Comparison of ENCODE assay signal across 24 cellular contexts in genomic region chr14:29163109-29163508, GRCh38.
DNase-seq lines count a peak whose midpoint lies in the region; ATAC-seq, FAIRE-seq and TF ChIP-seq lines count a peak whose summit lies in the region.
"Had no signal": no experiment of that assay in that cellular context is flagged by ENCODE, and none has a peak within 500 bp of the region (broad histone marks: within the 10 kb centered on the region; RNA-seq: fewer than 3 reads in every experiment).

No MANE protein-coding gene starts in this region.

- TF ChIP-seq EP300 in HepG2 (IDR thresholded peaks at IDR 0.05; ENCODE audit: low read depth in 2 of 2, low read length in 2 of 2) (no peak), HepG2 (CRISPR knock-in tag; IDR thresholded peaks at IDR 0.05; ENCODE audit: borderline replicate concordance) (no peak)

- TF ChIP-seq RAD21 in HepG2 (CRISPR knock-in tag; IDR thresholded peaks at IDR 0.05): no peak

- H3K27ac ChIP-seq in HepG2 (ENCODE audit: extremely low read length, insufficient read depth, low read length) (no peak overlapping the region), right lobe of liver (no peak overlapping the region), SU-DHL-6 (ENCODE audit: low read depth, low read length) (no peak overlapping the region), esophagus squamous epithelium (no peak overlapping the region)
- H3K27ac ChIP-seq: 22Rv1; A549; BLaER1 treated with 17β-estradiol and CSF1 and Interleukin-3, amounts not matched to agents 10 nM and 100 nM; C4-2B had no signal

- H3K27me3 ChIP-seq in HepG2 (ENCODE audit: control insufficient read depth in 1 of 2, insufficient read depth in 2 of 2, low read length in 2 of 2) (no peaks in the 10 kb centered on the region), right lobe of liver (no peaks in the 10 kb centered on the region), SU-DHL-6 (ENCODE audit: low read length) (no peaks in the 10 kb centered on the region), esophagus squamous epithelium (no peaks in the 10 kb centered on the region)
- H3K27me3 ChIP-seq: BLaER1 treated with 17β-estradiol and CSF1 and Interleukin-3, amounts not matched to agents 10 nM and 100 nM had no signal

- TF ChIP-seq CTCF in HepG2 (CRISPR knock-in tag; IDR thresholded peaks at IDR 0.05): no peak
- no peak for TF ChIP-seq CTCF in right lobe of liver (IDR thresholded peaks at IDR 0.05)
- no peak for TF ChIP-seq CTCF in SU-DHL-6 (IDR thresholded peaks at IDR 0.05; ENCODE audit: insufficient read depth, low read length, poor library complexity, severe bottlenecking)
- TF ChIP-seq CTCF in esophagus squamous epithelium (IDR thresholded peaks at IDR 0.05): no peak

- no peaks in the 10 kb centered on the region for H3K9me2 ChIP-seq in SU-DHL-6 (replicated peaks; ENCODE audit: insufficient read depth, low read length)

- no peaks in the 10 kb centered on the region; the same call in 1 of the 2 replicates for H3F3A ChIP-seq in SU-DHL-6 (ENCODE audit: insufficient read depth)

- H3K9me3 ChIP-seq in HepG2 (ENCODE audit: low read length) (peaks cover 29% of the 10 kb centered on the region; the same call in 1 of the 2 replicates), right lobe of liver (no peaks in the 10 kb centered on the region), SU-DHL-6 (ENCODE audit: insufficient read depth, low read length) (no peaks in the 10 kb centered on the region), esophagus squamous epithelium (no peaks in the 10 kb centered on the region)
- H3K9me3 ChIP-seq: A549; BLaER1 treated with 17β-estradiol and CSF1 and Interleukin-3, amounts not matched to agents 10 nM and 100 nM; Caco-2 had no signal

- H3K4me2 ChIP-seq in HepG2 (ENCODE audit: low read depth, low read length) (no peak overlapping the region), SU-DHL-6 (ENCODE audit: low read depth, low read length, poor library complexity, severe bottlenecking) (no peak overlapping the region)
- H3K4me2 ChIP-seq: A549; BLaER1 treated with 17β-estradiol and CSF1 and Interleukin-3, amounts not matched to agents 10 nM and 100 nM had no signal

- H3K4me1 ChIP-seq in HepG2 (ENCODE audit: insufficient read depth, low read length): no peaks in the 10 kb centered on the region
- no peaks in the 10 kb centered on the region for H3K4me1 ChIP-seq in right lobe of liver
- no peaks in the 10 kb centered on the region for H3K4me1 ChIP-seq in esophagus squamous epithelium
- H3K4me1 ChIP-seq: A549, Caco-2 had no signal

- CTCF ChIA-PET in HepG2 (lab: Yijun Ruan, JAX; ENCODE audit: low intra/inter-chr PET ratio, low total read pairs): no interaction called here
- CTCF ChIA-PET in HEK293T (lab: Yijun Ruan, JAX): no interaction called here

- no peak for FAIRE-seq in HepG2 (lab: Jason Lieb, UNC)
- FAIRE-seq: A549, D721Med, G401.6, GM12878, GM12892, GM18507 had no signal

- in situ Hi-C loops in HepG2 (cut with HindIII; ENCODE audit: extremely low pct_ligation_motif_present, low pct_unique_long_range_greater_than_20kb): no loop called here

- DNase-seq in NCI-H146 (lab: John Stamatoyannopoulos, UW): peak; percentile 45
- DNase-seq in NCI-H146 treated with DMSO at 0.1 percent for 48 hours (lab: John Stamatoyannopoulos, UW; ENCODE audit: unreplicated experiment): no peak
- DNase-seq in HepG2 (ENCODE audit: low spot score): no peak
- DNase-seq in right lobe of liver: no peak
- DNase-seq in NCI-H446 treated with DMSO at 0.1 percent for 48 hours (lab: John Stamatoyannopoulos, UW): peak; percentile 57
- no peak for DNase-seq in esophagus squamous epithelium (lab: John Stamatoyannopoulos, UW)
- no peak for DNase-seq in HEK293T (ENCODE audit: extremely low spot score)
- DNase-seq: AML-193; Caco-2; Calu3; CD4-positive, alpha-beta T cell; CD8-positive, alpha-beta T cell; DMS79 treated with DMSO at 0.1 percent for 48 hours; GF-D8 had no signal

- H3K36me3 ChIP-seq in HepG2 (replicated peaks in 1 of 2; ENCODE audit: control insufficient read depth in 1 of 2, insufficient read depth in 2 of 2, low read length in 2 of 2) (no peaks in the 10 kb centered on the region), right lobe of liver (no peaks in the 10 kb centered on the region), SU-DHL-6 (ENCODE audit: low read length) (no peaks in the 10 kb centered on the region), esophagus squamous epithelium (no peaks in the 10 kb centered on the region)
- H3K36me3 ChIP-seq: BLaER1 treated with 17β-estradiol and CSF1 and Interleukin-3, amounts not matched to agents 10 nM and 100 nM had no signal

- no peaks in the 10 kb centered on the region for H3K79me2 ChIP-seq in HepG2 (ENCODE audit: insufficient read depth, low read length)
- H3K79me2 ChIP-seq in SU-DHL-6 (ENCODE audit: insufficient read depth, low read length): no peaks in the 10 kb centered on the region

- H2AFZ ChIP-seq in HepG2 (ENCODE audit: low read length): no peak overlapping the region
- H2AFZ ChIP-seq in SU-DHL-6 (ENCODE audit: low read depth, low read length, severe bottlenecking): peak overlapping the region; percentile 21

- no peak overlapping the region for H3K4me3 ChIP-seq in HepG2 (replicated peaks in 1 of 3; ENCODE audit: insufficient read depth in 1 of 3, low read depth in 2 of 3, low read length in 3 of 3)
- no peak overlapping the region for H3K4me3 ChIP-seq in right lobe of liver
- no peak overlapping the region for H3K4me3 ChIP-seq in SU-DHL-6 (ENCODE audit: insufficient read depth, low read length, poor library complexity, severe bottlenecking)
- no peak overlapping the region for H3K4me3 ChIP-seq in esophagus squamous epithelium
- H3K4me3 ChIP-seq: A549; BLaER1 treated with 17β-estradiol and CSF1 and Interleukin-3, amounts not matched to agents 10 nM and 100 nM; GM12878 had no signal

- no peaks in the 10 kb centered on the region for H4K20me1 ChIP-seq in HepG2 (ENCODE audit: insufficient read depth, low read length)
- no peaks in the 10 kb centered on the region for H4K20me1 ChIP-seq in SU-DHL-6 (ENCODE audit: low read depth, low read length)
- H4K20me1 ChIP-seq: BLaER1 treated with 17β-estradiol and CSF1 and Interleukin-3, amounts not matched to agents 10 nM and 100 nM had no signal

- no TSS peak for BruUV-seq in HepG2 (replicated peaks; lab: Mats Ljungman, UMichigan)

- intact Hi-C loops in HepG2 (cut with micrococcal nuclease; ENCODE audit: unreplicated experiment) (no loop called here), right lobe of liver (cut with DNase I) (no loop called here), esophagus squamous epithelium (cut with DNase I) (no loop called here)

- H3K9ac ChIP-seq in HepG2 (ENCODE audit: insufficient read depth, low read depth, low read length) (no peak overlapping the region), SU-DHL-6 (ENCODE audit: low read length) (no peak overlapping the region)
- H3K9ac ChIP-seq: BLaER1 treated with 17β-estradiol and CSF1 and Interleukin-3, amounts not matched to agents 10 nM and 100 nM had no signal

- WGBS in HepG2 (ENCODE audit: low lambda C conversion rate): 1% methylated on average over 2 of the region's 2 CpGs
- 30% methylated on average over 2 of the region's 2 CpGs for WGBS in right lobe of liver (ENCODE audit: insufficient coverage, low coverage, low lambda C conversion rate, missing lambda C conversion rate)
- 24 to 30% methylated on average over 2 of the region's 2 CpGs for WGBS in esophagus squamous epithelium, 2 donors

- no peak for ATAC-seq in HepG2
- ATAC-seq in right lobe of liver: no peak
- ATAC-seq: A549; CD8-positive, alpha-beta T cell; GM12878 had no signal

- TF ChIP-seq POLR2A in HepG2 (IDR thresholded peaks at IDR 0.05; ENCODE audit: insufficient read depth in 1 of 2, low read depth in 2 of 2, low read length in 2 of 2) (no peak), right lobe of liver (IDR thresholded peaks at IDR 0.05) (no peak), esophagus squamous epithelium (IDR thresholded peaks at IDR 0.05) (no peak)

- POLR2A ChIA-PET in HepG2 (lab: Yijun Ruan, JAX) (no interaction called here), HEK293T (lab: Yijun Ruan, JAX) (no interaction called here)

TF ChIP-seq in HepG2, 621 proteins besides CTCF, POLR2A, EP300 and RAD21 (continues in another document):
- no peak for TF ChIP-seq PHF20 (CRISPR knock-in tag; IDR thresholded peaks at IDR 0.05)
- TF ChIP-seq MAFK (conservative IDR thresholded peaks at IDR 0.05 in 1 of 2, IDR thresholded peaks at IDR 0.05 in 1 of 2; ENCODE audit: low read length in 2 of 2): peak; percentile 51 to 52; a peak in 3 of 4 replicates
- TF ChIP-seq RARA (CRISPR knock-in tag; IDR thresholded peaks at IDR 0.05): no peak

TF ChIP-seq in HEK293T, 16 proteins besides CTCF, POLR2A, EP300 and RAD21:
- TF ChIP-seq FOXA1 (IDR thresholded peaks at IDR 0.05) (no peak), SUZ12 (IDR thresholded peaks at IDR 0.05) (no peak), FOXK2 (IDR thresholded peaks at IDR 0.05) (no peak), ZNF384 (IDR thresholded peaks at IDR 0.05) (no peak), LEF1 (IDR thresholded peaks at IDR 0.05; ENCODE audit: borderline replicate concordance) (no peak), NFRKB (IDR thresholded peaks at IDR 0.05) (no peak), BHLHE40 (IDR thresholded peaks at IDR 0.05; ENCODE audit: borderline replicate concordance) (no peak), ELF4 (IDR thresholded peaks at IDR 0.05) (no peak), SP1 (IDR thresholded peaks at IDR 0.05) (no peak), CTBP1 (IDR thresholded peaks at IDR 0.05; ENCODE audit: borderline replicate concordance) (no peak)

Comparison
In these comparisons a context has a peak if more than half of its experiments do, and no peak if none do; other contexts are left out.
1. DNase-seq: peak in NCI-H146 (single experiment) and NCI-H446 treated with DMSO at 0.1 percent for 48 hours (single experiment); none in NCI-H146 treated with DMSO at 0.1 percent for 48 hours (single experiment), HepG2 (single experiment), right lobe of liver (0 of 3), esophagus squamous epithelium (single experiment) and HEK293T (single experiment).